13 cellular contexts compared by ENCODE assay signal in the genomic region with DNA sequence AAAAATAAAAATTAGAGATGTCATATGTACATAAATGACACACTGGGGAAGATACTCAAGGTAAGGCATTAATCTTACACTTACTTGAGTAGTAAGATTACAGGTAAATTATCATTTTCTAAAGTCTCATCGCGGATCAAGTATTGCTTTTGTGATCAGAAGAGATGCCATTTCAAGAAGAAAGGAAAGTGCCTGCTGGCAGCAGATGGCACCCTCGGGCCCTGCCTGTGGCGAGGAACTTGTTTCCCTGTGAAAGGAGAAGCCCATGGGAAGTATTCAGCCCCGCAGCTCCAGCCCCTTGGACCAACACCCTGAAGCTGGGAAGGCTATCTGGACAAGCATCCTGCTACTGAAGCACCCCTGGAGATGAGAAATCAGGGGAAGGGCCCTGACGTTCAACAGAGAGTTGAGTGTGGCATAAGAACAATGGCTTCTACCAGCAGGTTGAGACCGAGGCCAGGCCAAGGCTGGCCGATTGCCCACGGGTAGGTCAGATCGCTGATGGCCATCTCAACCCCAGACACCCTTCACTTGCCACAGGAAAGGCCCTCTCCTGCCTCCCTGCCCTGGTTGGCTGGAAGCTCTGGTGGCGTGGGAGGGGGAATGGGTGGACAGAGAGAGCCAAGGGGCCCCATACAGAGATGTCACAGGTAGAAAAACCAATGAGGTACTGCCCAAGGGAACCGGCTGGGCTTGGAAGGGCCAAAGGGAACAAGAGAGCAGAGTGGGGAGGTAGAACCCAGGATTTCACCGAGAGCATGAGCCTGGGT. TPM values are rescaled to one million over a fixed set of nuclear protein-coding genes. Genes with fewer than 3 reads are reported as not detected.
A peak's percentile ranks its signal among the peaks of the same experiment; 100 is the strongest.
DNase-seq lines count a peak whose midpoint lies in the region; ATAC-seq, FAIRE-seq and TF ChIP-seq lines count a peak whose summit lies in the region.
"Had no signal": no experiment of that assay in that cellular context is flagged by ENCODE, and none has a peak within 500 bp of the region (broad histone marks: within the 10 kb centered on the region; RNA-seq: fewer than 3 reads in every experiment).

No MANE protein-coding gene starts in this region.

- CTCF ChIA-PET in OCI-LY7 (lab: Charles Lee; ENCODE audit: unreplicated experiment) = no interaction called here
- CTCF ChIA-PET in H1 (lab: Charles Lee; ENCODE audit: partially characterized antibody) = interaction anchor here (0.9 kb wide), 3 partner anchors 41 to 72 kb away, joined by 3 read pairs; no protein-coding TSS in a partner anchor
- CTCF ChIA-PET in Caco-2 (lab: Charles Lee) = no interaction called here

- no peak for DNase-seq in activated T-cell treated with anti-CD3 and anti-CD28 coated beads, Interleukin-2, amount 50 U/mL, for 24 hours
- no peak for DNase-seq in activated T-cell treated with anti-CD3 and anti-CD28 coated beads, Interleukin-2, amount 50 U/mL, for 4 hours
- no peak for DNase-seq in OCI-LY7 (ENCODE audit: low spot score)
- DNase-seq in H1 (ENCODE audit: low read depth in 1 of 2, low spot score in 2 of 2) = no peak
- no peak for DNase-seq in stimulated activated effector memory CD8-positive, alpha-beta T cell treated with anti-CD3 and anti-CD28 coated beads, Interleukin-12 subunit alpha, Interleukin-12 subunit beta, amount 100 ng/mL, for 72 hours (ENCODE audit: low spot score in 2 of 2)
- no peak for DNase-seq in NCI-H2081 (lab: John Stamatoyannopoulos, UW)
- no peak for DNase-seq in suprapubic skin (ENCODE audit: low spot score in 2 of 2)
- no peak for DNase-seq in Caco-2
- DNase-seq: activated effector memory CD4-positive, alpha-beta T cell treated with Interleukin-2 at 50 U/mL for 16 hours; islet precursor cell; NCI-H446 treated with DMSO at 0.1 percent for 48 hours; SW 1271 had no signal

- H3K9me3 Mint-ChIP-seq in activated T-cell treated with anti-CD3 and anti-CD28 coated beads, Interleukin-2, amount 50 U/mL, for 24 hours = no peaks in the 10 kb centered on the region
- no peaks in the 10 kb centered on the region for H3K9me3 Mint-ChIP-seq in activated T-cell treated with anti-CD3 and anti-CD28 coated beads, Interleukin-2, amount 50 U/mL, for 4 hours
- no peaks in the 10 kb centered on the region for H3K9me3 Mint-ChIP-seq in stimulated activated effector memory CD8-positive, alpha-beta T cell treated with anti-CD3 and anti-CD28 coated beads, Interleukin-12 subunit alpha, Interleukin-12 subunit beta, amount 100 ng/mL, for 72 hours
- no peaks in the 10 kb centered on the region for H3K9me3 Mint-ChIP-seq in Caco-2 (ENCODE audit: unreplicated experiment)

- no peak overlapping the region for H2BK12ac ChIP-seq in H1 (ENCODE audit: low read depth, low read length)

- H3K27me3 ChIP-seq in H1 (replicated peaks in 1 of 4; ENCODE audit: control insufficient read depth in 3 of 4, extremely low read depth in 1 of 4, insufficient read depth in 3 of 4, low read length in 3 of 4) = no peaks in the 10 kb centered on the region
- H3K27me3 ChIP-seq in suprapubic skin = no peaks in the 10 kb centered on the region
- no peaks in the 10 kb centered on the region; the same call in 1 of the 2 replicates for H3K27me3 ChIP-seq in Caco-2 (replicated peaks; ENCODE audit: control insufficient read depth, insufficient read depth, low read length)

- no peak overlapping the region for H3K56ac ChIP-seq in H1 (replicated peaks; ENCODE audit: insufficient read length, low read depth, low read length)

- peaks cover 7% of the 10 kb centered on the region; the same call in 1 of the 2 replicates for H3K23me2 ChIP-seq in H1 (ENCODE audit: low read depth, low read length)

- H4K8ac ChIP-seq in H1 (ENCODE audit: extremely low read depth, insufficient read depth, low read length) = peak overlapping the region; percentile 51; the same call in 1 of the 2 replicates

- no peak overlapping the region for H2BK120ac ChIP-seq in H1 (replicated peaks; ENCODE audit: low read depth, low read length)

- no peak for ATAC-seq in activated T-cell treated with anti-CD3 and anti-CD28 coated beads, Interleukin-2, amount 50 U/mL, for 4 hours
- ATAC-seq in stimulated activated effector memory CD8-positive, alpha-beta T cell treated with anti-CD3 and anti-CD28 coated beads, Interleukin-12 subunit alpha, Interleukin-12 subunit beta, amount 100 ng/mL, for 72 hours = no peak

- peaks cover 48% of the 10 kb centered on the region for H3K4me1 Mint-ChIP-seq in activated T-cell treated with anti-CD3 and anti-CD28 coated beads, Interleukin-2, amount 50 U/mL, for 24 hours (ENCODE audit: low read depth)
- H3K4me1 Mint-ChIP-seq in activated T-cell treated with anti-CD3 and anti-CD28 coated beads, Interleukin-2, amount 50 U/mL, for 4 hours (ENCODE audit: low read depth) = peaks cover 35% of the 10 kb centered on the region
- peaks cover 42% of the 10 kb centered on the region for H3K4me1 Mint-ChIP-seq in stimulated activated effector memory CD8-positive, alpha-beta T cell treated with anti-CD3 and anti-CD28 coated beads, Interleukin-12 subunit alpha, Interleukin-12 subunit beta, amount 100 ng/mL, for 72 hours
- no peaks in the 10 kb centered on the region for H3K4me1 Mint-ChIP-seq in Caco-2 (ENCODE audit: low read depth, unreplicated experiment)

- no peak overlapping the region for H3K9ac ChIP-seq in H1 (replicated peaks in 1 of 4; ENCODE audit: extremely low read depth in 1 of 4, low read depth in 3 of 4, low read length in 3 of 4)

- intact Hi-C loops in OCI-LY7 (cut with micrococcal nuclease; ENCODE audit: unreplicated experiment) = loop anchor here (1.0 kb wide), 1 partner anchor 74 kb away; no protein-coding TSS in a partner anchor
- intact Hi-C loops in Caco-2 (cut with micrococcal nuclease; ENCODE audit: unreplicated experiment) = no loop called here

- H4K20me1 ChIP-seq in OCI-LY7 (ENCODE audit: insufficient read depth, low read length) = no peaks in the 10 kb centered on the region
- H4K20me1 ChIP-seq in H1 (replicated peaks in 1 of 2; ENCODE audit: control insufficient read depth in 1 of 2, insufficient read depth in 2 of 2, low read length in 2 of 2) = peaks cover 0 to 4% of the 10 kb centered on the region in 2 experiments

- BruUV-seq in OCI-LY7 (replicated peaks; lab: Mats Ljungman, UMichigan) (no TSS peak), Caco-2 (replicated peaks; lab: Mats Ljungman, UMichigan) (no TSS peak)

- POLR2A ChIA-PET in OCI-LY7 (lab: Charles Lee) (interaction anchor here (1.5 kb wide), 1 partner anchor 37 kb away, joined by 4 read pairs; no protein-coding TSS in a partner anchor), H1 (lab: Charles Lee; ENCODE audit: partially characterized antibody) (no interaction called here), Caco-2 (lab: Charles Lee) (no interaction called here)

- TF ChIP-seq EP300 in H1 (IDR thresholded peaks at IDR 0.05; ENCODE audit: borderline replicate concordance in 1 of 2, low read depth in 2 of 2, low read length in 2 of 2) = no peak
- TF ChIP-seq EP300 in suprapubic skin (IDR thresholded peaks at IDR 0.05) = no peak

- H3K4me1 ChIP-seq in OCI-LY7 (ENCODE audit: insufficient read depth, low read length, poor library complexity, severe bottlenecking) = peaks cover 16% of the 10 kb centered on the region
- H3K4me1 ChIP-seq in H1 (replicated peaks in 1 of 4; ENCODE audit: control insufficient read depth in 3 of 4, insufficient read depth in 4 of 4, low read length in 3 of 4) = no peaks in the 10 kb centered on the region; a peak in 1 of 7 replicates
- H3K4me1 ChIP-seq in suprapubic skin = no peaks in the 10 kb centered on the region
- no peaks in the 10 kb centered on the region for H3K4me1 ChIP-seq in Caco-2
- H3K4me1 ChIP-seq: HAP-1 had no signal

- H3K14ac ChIP-seq in H1 (ENCODE audit: insufficient read length) = no peak overlapping the region

- no peak overlapping the region for H4K5ac ChIP-seq in H1 (ENCODE audit: insufficient read length, low read depth, low read length)

- H3K4me3 Mint-ChIP-seq in activated T-cell treated with anti-CD3 and anti-CD28 coated beads, Interleukin-2, amount 50 U/mL, for 24 hours = no peak overlapping the region
- H3K4me3 Mint-ChIP-seq in activated T-cell treated with anti-CD3 and anti-CD28 coated beads, Interleukin-2, amount 50 U/mL, for 4 hours = no peak overlapping the region
- H3K4me3 Mint-ChIP-seq in stimulated activated effector memory CD8-positive, alpha-beta T cell treated with anti-CD3 and anti-CD28 coated beads, Interleukin-12 subunit alpha, Interleukin-12 subunit beta, amount 100 ng/mL, for 72 hours = peak overlapping the region; percentile 45
- no peak overlapping the region for H3K4me3 Mint-ChIP-seq in Caco-2 (ENCODE audit: unreplicated experiment)

- no peak for FAIRE-seq in H1 (lab: Jason Lieb, UNC)

- no peaks in the 10 kb centered on the region for H3K36me3 Mint-ChIP-seq in activated T-cell treated with anti-CD3 and anti-CD28 coated beads, Interleukin-2, amount 50 U/mL, for 24 hours (ENCODE audit: low read depth)
- H3K36me3 Mint-ChIP-seq in activated T-cell treated with anti-CD3 and anti-CD28 coated beads, Interleukin-2, amount 50 U/mL, for 4 hours (ENCODE audit: insufficient read depth) = no peaks in the 10 kb centered on the region
- peaks cover 13% of the 10 kb centered on the region for H3K36me3 Mint-ChIP-seq in stimulated activated effector memory CD8-positive, alpha-beta T cell treated with anti-CD3 and anti-CD28 coated beads, Interleukin-12 subunit alpha, Interleukin-12 subunit beta, amount 100 ng/mL, for 72 hours
- H3K36me3 Mint-ChIP-seq in Caco-2 (ENCODE audit: insufficient read depth, unreplicated experiment) = no peaks in the 10 kb centered on the region

- H3K79me1 ChIP-seq in H1 (ENCODE audit: low read depth, low read length) = no peaks in the 10 kb centered on the region

- H3K27ac Mint-ChIP-seq in activated T-cell treated with anti-CD3 and anti-CD28 coated beads, Interleukin-2, amount 50 U/mL, for 24 hours = peak overlapping the region; percentile 95
- H3K27ac Mint-ChIP-seq in stimulated activated effector memory CD8-positive, alpha-beta T cell treated with anti-CD3 and anti-CD28 coated beads, Interleukin-12 subunit alpha, Interleukin-12 subunit beta, amount 100 ng/mL, for 72 hours = peak overlapping the region; percentile 91
- H3K27ac Mint-ChIP-seq in Caco-2 (ENCODE audit: unreplicated experiment) = no peak overlapping the region

- TF ChIP-seq CTCF in OCI-LY7 (conservative IDR thresholded peaks at IDR 0.05; ENCODE audit: low read length) (peak; percentile 32; the same call in 1 of the 2 replicates), H1 (IDR thresholded peaks at IDR 0.05; ENCODE audit: control extremely low read depth in 1 of 3, insufficient read depth in 1 of 3, low read depth in 1 of 3, low read length in 3 of 3) (no peak), suprapubic skin (IDR thresholded peaks at IDR 0.05) (no peak), Caco-2 (IDR thresholded peaks at IDR 0.05; ENCODE audit: insufficient read depth in 1 of 2, low read depth in 1 of 2, low read length in 1 of 2, severe bottlenecking in 1 of 2, unreplicated experiment in 1 of 2) (no peak)

- no peak overlapping the region for H3K27ac ChIP-seq in OCI-LY7 (ENCODE audit: low read depth, low read length, poor library complexity, severe bottlenecking)
- H3K27ac ChIP-seq in H1 (ENCODE audit: low read depth, low read length) = no peak overlapping the region
- H3K27ac ChIP-seq in suprapubic skin = no peak overlapping the region

- H3K4me3 ChIP-seq in OCI-LY7 (ENCODE audit: low read depth, low read length, poor library complexity, severe bottlenecking) = no peak overlapping the region
- H3K4me3 ChIP-seq in H1 (ENCODE audit: extremely low read depth in 1 of 4, insufficient read depth in 2 of 4, low read depth in 3 of 4, low read length in 4 of 4) = no peak overlapping the region
- H3K4me3 ChIP-seq in suprapubic skin = no peak overlapping the region
- H3K4me3 ChIP-seq in Caco-2 (ENCODE audit: low read depth, low read length) = no peak overlapping the region
- H3K4me3 ChIP-seq: HAP-1 had no signal

- no peaks in the 10 kb centered on the region for H3K9me2 ChIP-seq in OCI-LY7 (ENCODE audit: insufficient read depth, low read length)

- TF ChIP-seq POLR2A in H1 (IDR thresholded peaks at IDR 0.05; ENCODE audit: control extremely low read depth in 1 of 2, low read depth in 2 of 2, low read length in 2 of 2) = no peak
- no peak for TF ChIP-seq POLR2A in suprapubic skin (IDR thresholded peaks at IDR 0.05)

- TF ChIP-seq RAD21 in H1 (IDR thresholded peaks at IDR 0.05 in 1 of 2, conservative IDR thresholded peaks at IDR 0.05 in 1 of 2; ENCODE audit: low read depth in 2 of 2, low read length in 2 of 2) = peak; percentile 2 to 16; a peak in 1 of 4 replicates

- H3K9me3 ChIP-seq in OCI-LY7 (ENCODE audit: low read length) = no peaks in the 10 kb centered on the region
- H3K9me3 ChIP-seq in H1 (ENCODE audit: insufficient read depth in 2 of 2, low read depth in 1 of 2, low read length in 1 of 2) = no peaks in the 10 kb centered on the region
- H3K9me3 ChIP-seq in suprapubic skin = no peaks in the 10 kb centered on the region
- H3K9me3 ChIP-seq in Caco-2 = no peaks in the 10 kb centered on the region
- H3K9me3 ChIP-seq: HAP-1 had no signal

- H3K18ac ChIP-seq in H1 (ENCODE audit: extremely low read depth, low read length) = no peak overlapping the region

- H3K27me3 Mint-ChIP-seq in activated T-cell treated with anti-CD3 and anti-CD28 coated beads, Interleukin-2, amount 50 U/mL, for 24 hours = no peaks in the 10 kb centered on the region
- H3K27me3 Mint-ChIP-seq in activated T-cell treated with anti-CD3 and anti-CD28 coated beads, Interleukin-2, amount 50 U/mL, for 4 hours (ENCODE audit: low read depth) = no peaks in the 10 kb centered on the region
- H3K27me3 Mint-ChIP-seq in Caco-2 (ENCODE audit: insufficient read depth, unreplicated experiment) = peaks cover 5% of the 10 kb centered on the region

- WGBS in H1 (ENCODE audit: extremely low coverage in 1 of 2, insufficient coverage in 1 of 2, insufficient read length in 1 of 2, insufficient replicate concordance in 2 of 2, low coverage in 1 of 2, low lambda C conversion rate in 2 of 2, missing lambda C conversion rate in 1 of 2), 2 experiments = 90% methylated on average over 13 of the region's 13 CpGs; no CpG with 5 or more reads in 1 of the 2 experiments
- 86% methylated on average over 12 of the region's 13 CpGs for WGBS in suprapubic skin

- H3K23ac ChIP-seq in H1 (ENCODE audit: insufficient read length) = no peak overlapping the region

- no peaks in the 10 kb centered on the region for H3K36me3 ChIP-seq in OCI-LY7 (ENCODE audit: insufficient read depth, low read length)
- H3K36me3 ChIP-seq in H1 (ENCODE audit: control insufficient read depth in 2 of 4, insufficient read depth in 4 of 4, low read length in 3 of 4) = no peaks in the 10 kb centered on the region
- H3K36me3 ChIP-seq in suprapubic skin = no peaks in the 10 kb centered on the region
- no peaks in the 10 kb centered on the region for H3K36me3 ChIP-seq in Caco-2 (ENCODE audit: control insufficient read depth, insufficient read depth, low read length)
- H3K36me3 ChIP-seq: HAP-1 had no signal

- no peak overlapping the region for H2BK15ac ChIP-seq in H1 (ENCODE audit: low read length)

- H3K4ac ChIP-seq in H1 (replicated peaks; ENCODE audit: insufficient read length, low read depth, low read length) = no peak overlapping the region

- no peak overlapping the region for H2AK5ac ChIP-seq in H1 (ENCODE audit: low read depth, low read length)

- H4K91ac ChIP-seq in H1 (replicated peaks; ENCODE audit: insufficient read length, low read length) = no peak overlapping the region

- H2BK20ac ChIP-seq in H1 (ENCODE audit: low read length) = no peak overlapping the region

- no peak overlapping the region for H2BK5ac ChIP-seq in H1 (ENCODE audit: low read depth, low read length)

- no peak overlapping the region for H3K4me2 ChIP-seq in OCI-LY7 (ENCODE audit: low read length)
- H3K4me2 ChIP-seq in H1 (ENCODE audit: insufficient read depth in 1 of 2, low read depth in 2 of 2, low read length in 2 of 2) = no peak overlapping the region

- H3K79me2 ChIP-seq in OCI-LY7 (ENCODE audit: insufficient read depth, low read depth, low read length) (no peaks in the 10 kb centered on the region), H1 (ENCODE audit: control insufficient read depth in 1 of 2, insufficient read depth in 2 of 2, low read length in 2 of 2) (no peaks in the 10 kb centered on the region)

- H2AFZ ChIP-seq in OCI-LY7 (ENCODE audit: low read length) (no peak overlapping the region; the same call in 1 of the 2 replicates), H1 (ENCODE audit: low read length) (no peak overlapping the region)

RNA-seq across cellular contexts. Expression of gene MXD4, which starts 18.8 kb away (rescaled TPM):
- 1 to 10 TPM; 5.1 to 6.3 (median 5.4) TPM for total RNA-seq in activated T-cell treated with anti-CD3 and anti-CD28 coated beads, Interleukin-2, amount 50 U/mL, for 4 hours
- total RNA-seq in OCI-LY7 (2014; rRNA removed; shearing (Covaris generic)) = 2.4 and 3.0 TPM in 2 replicates
- 10.4 and 11.6 TPM in 2 replicates for total RNA-seq in OCI-LY7 (2022)
- total RNA-seq in H1 (2021; fragmentation: NEBNext Ultra II Directional; extraction: Animal tissue kit (Norgen Biotek cat#: 25700)) = 20.8 and 24.6 TPM in 2 replicates
- polyA plus RNA-seq in H1 (2011; rRNA removed) = 18.0 and 24.1 TPM in 2 replicates
- polyA plus RNA-seq in H1 (2011; cell fraction: cytosol; rRNA removed) = 17.9 TPM
- polyA plus RNA-seq in H1 (2011; cell fraction: nucleus; rRNA removed) = 40.1 TPM
- 14.9 to 16.5 TPM (median 15.7 TPM) in 4 replicates for polyA plus RNA-seq in H1 (2012, experiment 1 of 2)
- 16.5 TPM for polyA plus RNA-seq in H1 (2012, experiment 2 of 2)
- polyA plus RNA-seq in H1 (2013, experiment 1 of 2) = 13.4 TPM
- polyA plus RNA-seq in H1 (2013, experiment 2 of 2) = 14.2 TPM
- 12.7 and 13.1 TPM in 2 replicates for polyA minus RNA-seq in H1 (2011; rRNA and poly(A)+ RNA removed)
- 13.5 TPM for polyA minus RNA-seq in H1 (2011; cell fraction: cytosol; rRNA and poly(A)+ RNA removed)
- polyA minus RNA-seq in H1 (2011; cell fraction: nucleus; rRNA and poly(A)+ RNA removed) = 15.7 TPM
- total RNA-seq in suprapubic skin = 10 to 100 TPM; 52.8 to 76.8 (median 63.3) TPM
- 22.1 and 22.3 TPM in 2 replicates for total RNA-seq in Caco-2 (2022)

RNA-seq across cellular contexts. Expression of gene HAUS3, which starts 38.8 kb away (rescaled TPM):
- total RNA-seq in activated T-cell treated with anti-CD3 and anti-CD28 coated beads, Interleukin-2, amount 50 U/mL, for 4 hours = 10 to 100 TPM; 20.6 to 24.1 (median 22.5) TPM
- 15.9 and 20.1 TPM in 2 replicates for total RNA-seq in OCI-LY7 (2014; rRNA removed; shearing (Covaris generic))
- 21.1 and 22.2 TPM in 2 replicates for total RNA-seq in OCI-LY7 (2022)
- total RNA-seq in H1 (2021; fragmentation: NEBNext Ultra II Directional; extraction: Animal tissue kit (Norgen Biotek cat#: 25700)) = 14.6 and 14.8 TPM in 2 replicates
- polyA plus RNA-seq in H1 (2011; rRNA removed) = 3.2 and 5.1 TPM in 2 replicates
- polyA plus RNA-seq in H1 (2011; cell fraction: cytosol; rRNA removed) = 6.5 TPM
- polyA plus RNA-seq in H1 (2011; cell fraction: nucleus; rRNA removed) = 3.7 TPM
- 4.4 to 10.4 TPM (median 5.5 TPM) in 4 replicates for polyA plus RNA-seq in H1 (2012, experiment 1 of 2)
- polyA plus RNA-seq in H1 (2012, experiment 2 of 2) = 1.2 TPM
- polyA plus RNA-seq in H1 (2013, experiment 1 of 2) = 10.3 TPM
- 10.4 TPM for polyA plus RNA-seq in H1 (2013, experiment 2 of 2)
- polyA minus RNA-seq in H1 (2011; rRNA and poly(A)+ RNA removed) = 1.6 and 2.3 TPM in 2 replicates
- polyA minus RNA-seq in H1 (2011; cell fraction: cytosol; rRNA and poly(A)+ RNA removed) = 4.0 TPM
- 5.1 TPM for polyA minus RNA-seq in H1 (2011; cell fraction: nucleus; rRNA and poly(A)+ RNA removed)
- total RNA-seq in suprapubic skin = 10 to 100 TPM in 3 of 4 donors, 1 to 10 TPM in 1; 7.6 to 17.9 (median 11.8) TPM
- total RNA-seq in Caco-2 (2022) = 17.7 and 17.9 TPM in 2 replicates

RNA-seq across cellular contexts. Expression of gene POLN, which starts 38.8 kb away (rescaled TPM):
- total RNA-seq in activated T-cell treated with anti-CD3 and anti-CD28 coated beads, Interleukin-2, amount 50 U/mL, for 4 hours = 1 to 10 TPM in 1 of 3 donors, under 1 TPM in 2; 0.61 to 2.3 (median 0.90) TPM
- 2.7 and 4.4 TPM in 2 replicates for total RNA-seq in OCI-LY7 (2014; rRNA removed; shearing (Covaris generic))
- 3.5 and 4.0 TPM in 2 replicates for total RNA-seq in OCI-LY7 (2022)
- total RNA-seq in H1 (2021; fragmentation: NEBNext Ultra II Directional; extraction: Animal tissue kit (Norgen Biotek cat#: 25700)) = 1.5 and 4.2 TPM in 2 replicates
- 0.82 and 0.98 TPM in 2 replicates for polyA plus RNA-seq in H1 (2011; rRNA removed)
- polyA plus RNA-seq in H1 (2011; cell fraction: cytosol; rRNA removed) = 1.3 TPM
- polyA plus RNA-seq in H1 (2011; cell fraction: nucleus; rRNA removed) = 1.5 TPM
- 0.94 to 1.2 TPM (median 1.1 TPM) in 4 replicates for polyA plus RNA-seq in H1 (2012, experiment 1 of 2)
- polyA plus RNA-seq in H1 (2012, experiment 2 of 2) = 0.05 TPM
- polyA plus RNA-seq in H1 (2013, experiment 1 of 2) = 1.8 TPM
- 2.3 TPM for polyA plus RNA-seq in H1 (2013, experiment 2 of 2)
- 1.3 and 2.1 TPM in 2 replicates for polyA minus RNA-seq in H1 (2011; rRNA and poly(A)+ RNA removed)
- polyA minus RNA-seq in H1 (2011; cell fraction: cytosol; rRNA and poly(A)+ RNA removed) = not detected
- polyA minus RNA-seq in H1 (2011; cell fraction: nucleus; rRNA and poly(A)+ RNA removed) = 4.2 TPM
- total RNA-seq in suprapubic skin = 1 to 10 TPM in 2 of 4 donors, under 1 TPM in 2; 0.91 to 8.0 (median 1.2) TPM
- 1.2 and 1.6 TPM in 2 replicates for total RNA-seq in Caco-2 (2022)
